ENCODE assay signal across 1 cellular context in the genomic region with DNA sequence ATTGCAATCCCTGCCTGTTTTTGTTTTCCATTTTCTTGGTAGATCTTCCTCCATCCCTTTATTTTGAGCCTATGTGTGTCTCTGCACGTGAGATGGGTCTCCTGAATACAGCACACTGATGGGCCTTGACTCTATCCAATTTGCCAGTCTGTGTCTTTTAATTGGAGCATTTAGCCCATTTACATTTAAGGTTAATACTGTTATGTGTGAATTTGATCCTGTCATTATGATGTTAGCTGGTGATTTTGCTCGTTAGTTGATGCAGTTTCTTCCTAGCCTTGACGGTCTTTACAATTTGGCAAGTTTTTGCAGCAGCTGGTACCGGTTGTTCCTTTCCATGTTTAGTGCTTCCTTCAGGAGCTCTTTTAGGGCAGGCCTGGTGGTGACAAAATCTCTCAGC. TPM values are rescaled to one million over a fixed set of nuclear protein-coding genes. Genes with fewer than 3 reads are reported as not detected.
A peak's percentile ranks its signal among the peaks of the same experiment; 100 is the strongest.
DNase-seq lines count a peak whose midpoint lies in the region; ATAC-seq, FAIRE-seq and TF ChIP-seq lines count a peak whose summit lies in the region.
"Not testable (repeated sequence)": the region's sequence is repeated elsewhere in the genome, so short reads cannot be mapped to it uniquely, and the experiment has no call there.

No MANE protein-coding gene starts in this region.

- not testable (repeated sequence) for H3K9me3 ChIP-seq in K562 (replicated peaks; ENCODE audit: control insufficient read depth, insufficient read depth, low read depth, low read length)

- not testable (repeated sequence) for H3K79me2 ChIP-seq in K562 (ENCODE audit: control insufficient read depth, insufficient read depth, low read length)

- not testable (repeated sequence) for FAIRE-seq in K562 (lab: Jason Lieb, UNC)

- 63% methylated on average over 4 of the region's 4 CpGs for WGBS in K562 (ENCODE audit: insufficient coverage, low coverage, missing lambda C conversion rate)

- H4K20me1 ChIP-seq in K562 (replicated peaks; ENCODE audit: control insufficient read depth, insufficient read depth, low read length) = not testable (repeated sequence)

- intact Hi-C loops in K562 (cut with micrococcal nuclease) = loop anchor here (5.0 kb wide), 2 partner anchors 162 to 262 kb away; partner anchors contain the start of gene SSBP2

- H3K4me2 ChIP-seq in K562 (ENCODE audit: insufficient read depth, low read length) = not testable (repeated sequence)

- not testable (repeated sequence) for H3K36me3 ChIP-seq in K562 (ENCODE audit: control insufficient read depth, insufficient read depth, low read length)

- not testable (repeated sequence) for ATAC-seq in K562

- POLR2A ChIA-PET in K562 (lab: Yijun Ruan, JAX) = not testable (repeated sequence)

- not testable (repeated sequence) for TF ChIP-seq CTCF in K562 (IDR thresholded peaks at IDR 0.05 in 2 of 3, conservative IDR thresholded peaks at IDR 0.05 in 1 of 3; ENCODE audit: insufficient read depth in 2 of 3, low read depth in 1 of 3, low read length in 3 of 3)

- H3K27ac ChIP-seq in K562 (ENCODE audit: extremely low read depth, low read depth, low read length) = not testable (repeated sequence)

- not testable (repeated sequence) for DNase-seq in K562 (ENCODE audit: extremely low read depth in 1 of 4, low spot score in 3 of 4)

- H3K9me1 ChIP-seq in K562 (ENCODE audit: control insufficient read depth, insufficient read depth, low read length) = not testable (repeated sequence)

- CTCF ChIA-PET in K562 (lab: Yijun Ruan, JAX; ENCODE audit: low intra/inter-chr PET ratio) = not testable (repeated sequence)

- in situ Hi-C loops in K562 (cut with MboI) = not testable (repeated sequence)

- TF ChIP-seq RAD21 in K562 (CRISPR knock-in tag; conservative IDR thresholded peaks at IDR 0.05 in 1 of 2, IDR thresholded peaks at IDR 0.05 in 1 of 2) = not testable (repeated sequence)

- TF ChIP-seq POLR2A in K562 (conservative IDR thresholded peaks at IDR 0.05) = not testable (repeated sequence)

- not testable (repeated sequence) for H2AFZ ChIP-seq in K562 (ENCODE audit: low read depth, low read length)

- not testable (repeated sequence) for H3K4me1 ChIP-seq in K562 (replicated peaks in 1 of 2; ENCODE audit: control insufficient read depth in 2 of 2, insufficient read depth in 2 of 2, low read length in 2 of 2)

- not testable (repeated sequence) for BruUV-seq in K562 (replicated peaks; lab: Mats Ljungman, UMichigan)

- H3K9ac ChIP-seq in K562 (ENCODE audit: insufficient read depth in 1 of 2, low read depth in 2 of 2, low read length in 2 of 2) = not testable (repeated sequence)

- not testable (repeated sequence) for H3K27me3 ChIP-seq in K562 (ENCODE audit: control insufficient read depth in 2 of 2, insufficient read depth in 2 of 2, low read length in 2 of 2)

- TF ChIP-seq EP300 in K562 (IDR thresholded peaks at IDR 0.05; ENCODE audit: low read length) = not testable (repeated sequence)

- H3K4me3 ChIP-seq in K562 = not testable (repeated sequence)

TF ChIP-seq in K562, 482 proteins besides CTCF, POLR2A, EP300 and RAD21:
- 0 out of 2 replicates have a peak, but pooled peaks have one; percentile 13 for TF ChIP-seq ZNF354B (CRISPR knock-in tag; IDR thresholded peaks at IDR 0.05)
- TF ChIP-seq ZNF507 (tag; conservative IDR thresholded peaks at IDR 0.05) = peak; percentile 92

RNA-seq across cellular contexts. Expression of gene ATG10, which starts 42.8 kb away (rescaled TPM):
- total RNA-seq in K562 (2011; cell fraction: chromatin; rRNA removed; ENCODE audit: low replicate concordance) = 14.0 and 18.7 TPM in 2 replicates
- 10.8 and 15.5 TPM in 2 replicates for total RNA-seq in K562 (2011; cell fraction: nucleolus; rRNA removed)
- 16.6 and 23.2 TPM in 2 replicates for total RNA-seq in K562 (2011; cell fraction: nucleoplasm; rRNA removed)
- total RNA-seq in K562 (2014; rRNA removed) (7.0 and 7.2 TPM in 2 replicates), K562 (2014; rRNA removed; fragmentation: Illumina TruSeq; extraction: Trizol) (12.0 and 13.9 TPM in 2 replicates), K562 (2015; rRNA removed; fragmentation: Illumina TruSeq; extraction: Trizol) (16.4 and 17.1 TPM in 2 replicates), K562 (2021) (11.6 and 12.2 TPM in 2 replicates)
- polyA plus RNA-seq in K562 (2011; rRNA removed) (11.9 and 16.0 TPM in 2 replicates), K562 (2014; fragmentation: Illumina TruSeq; extraction: Trizol) (18.8 and 19.4 TPM in 2 replicates), K562 (2014; fragmentation: Nextera tagmentation; extraction: Ambion mirVana) (10 to 100 TPM; 14.6 to 15.0 TPM), K562 (2014; rRNA removed) (7.9 and 10.6 TPM in 2 replicates)
- 4.1 and 8.5 TPM in 2 replicates for polyA plus RNA-seq in K562 (2011; cell fraction: cytosol; rRNA removed)
- 4.6 and 4.9 TPM in 2 replicates for polyA plus RNA-seq in K562 (2011; cell fraction: nucleus; rRNA removed)
- 17.2 and 19.5 TPM in 2 replicates for polyA plus RNA-seq in K562 (2012)
- polyA minus RNA-seq in K562 (2011; rRNA and poly(A)+ RNA removed) = 21.6 and 23.8 TPM in 2 replicates
- polyA minus RNA-seq in K562 (2011; cell fraction: cytosol; rRNA and poly(A)+ RNA removed) = 7.3 and 14.2 TPM in 2 replicates
- polyA minus RNA-seq in K562 (2011; cell fraction: nucleus; rRNA and poly(A)+ RNA removed) = 25.7 and 34.7 TPM in 2 replicates
